Comparison of ENCODE assay signal across 13 cellular contexts in the genomic region with DNA sequence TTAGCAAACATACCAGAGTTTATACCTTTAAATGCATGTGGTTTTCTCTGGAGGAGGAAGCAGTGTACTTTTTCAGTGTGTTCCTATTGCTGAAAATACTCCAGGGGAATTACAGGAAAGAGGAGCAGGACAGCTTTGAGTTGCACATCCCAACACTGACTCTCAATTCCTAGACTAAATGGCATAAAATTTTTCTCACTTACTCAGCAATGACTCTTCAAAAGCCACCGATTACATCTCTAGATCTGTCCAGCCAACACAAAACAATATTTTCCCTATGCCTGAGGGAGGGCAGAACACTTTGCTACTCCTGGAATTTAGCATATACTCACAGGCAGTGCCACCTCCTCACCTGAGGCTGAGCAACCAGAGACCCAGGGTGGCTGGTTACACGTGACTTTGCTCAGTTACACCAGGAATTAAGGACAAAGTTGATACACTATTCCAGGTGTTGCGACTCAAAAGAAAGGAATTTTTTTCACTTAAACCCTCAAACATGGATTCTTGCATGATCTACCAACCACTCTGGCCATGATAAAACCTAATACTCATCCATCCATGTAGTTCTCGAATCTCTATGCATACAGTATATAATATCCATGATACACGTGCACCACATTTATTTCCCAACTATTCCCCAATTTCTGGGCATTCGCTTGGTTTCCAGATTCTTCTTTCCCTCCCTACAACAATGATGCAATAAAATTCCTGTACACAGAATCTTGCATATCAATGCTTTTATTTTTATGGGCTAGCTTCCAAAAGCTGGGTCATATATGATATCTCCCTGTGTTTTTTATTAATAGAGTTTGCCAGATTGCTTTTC.
A peak's percentile ranks its signal among the peaks of the same experiment; 100 is the strongest.
DNase-seq lines count a peak whose midpoint lies in the region; ATAC-seq, FAIRE-seq and TF ChIP-seq lines count a peak whose summit lies in the region.
"Had no signal": no experiment of that assay in that cellular context is flagged by ENCODE, and none has a peak within 500 bp of the region (broad histone marks: within the 10 kb centered on the region; RNA-seq: fewer than 3 reads in every experiment).

No MANE protein-coding gene starts in this region.

- TF ChIP-seq CTCF in bronchial epithelial cell (IDR thresholded peaks at IDR 0.05; ENCODE audit: insufficient read depth, low read length, severe bottlenecking), result no peak
- TF ChIP-seq CTCF in GM20000 (IDR thresholded peaks at IDR 0.05; ENCODE audit: extremely low read depth, missing control alignments), result no peak

- H3K36me3 ChIP-seq in bronchial epithelial cell (ENCODE audit: control insufficient read depth, insufficient read depth, low read length), result no peaks in the 10 kb centered on the region
- H3K36me3 ChIP-seq: HAP-1 had no signal

- DNase-seq in AG20443 (ENCODE audit: low spot score) (peak; percentile 68), NCI-H460 (ENCODE audit: extremely low read depth, low read depth) (peak; percentile 36), bronchial epithelial cell (ENCODE audit: low read depth) (peak; percentile 72), left lobe of liver (ENCODE audit: low spot score) (no peak), GM20000 (ENCODE audit: low spot score) (no peak), MV-4-11 (lab: John Stamatoyannopoulos, UW) (no peak)
- DNase-seq in effector CD4-positive, alpha-beta T cell, result no peak
- DNase-seq: activated T-cell treated with anti-CD3 and anti-CD28 coated beads, Interleukin-2, amount 50 U/mL, for 1 hour; NK-92 treated with Interleukin-12 subunit alpha and Interleukin-12 subunit beta, amount 100 ng/mL, for 24 hours; T-helper 9 cell had no signal

- no peaks in the 10 kb centered on the region for H3K27me3 ChIP-seq in bronchial epithelial cell (ENCODE audit: control insufficient read depth, insufficient read depth, low read length)

- no peak overlapping the region for H3K4me3 ChIP-seq in bronchial epithelial cell (ENCODE audit: low read depth, low read length)
- H3K4me3 ChIP-seq: HAP-1, skin epidermis had no signal

- no peak for FAIRE-seq in bronchial epithelial cell (lab: Jason Lieb, UNC)

- ATAC-seq in left lobe of liver (peak; percentile 46), HG02840 (IDR thresholded peaks at IDR 0.05; ENCODE audit: low FRiP score, unreplicated experiment) (no peak)

Comparison
In these comparisons a context has a peak if more than half of its experiments do, and no peak if none do; other contexts are left out.
1. DNase-seq: peak in AG20443 (single experiment), NCI-H460 (single experiment) and bronchial epithelial cell (single experiment); none in left lobe of liver (single experiment), GM20000 (single experiment), MV-4-11 (single experiment) and effector CD4-positive, alpha-beta T cell (single experiment).